ENCODE assay signal across 22 cellular contexts in genomic region chr4:183773790-183774189, GRCh38.
A peak's percentile ranks its signal among the peaks of the same experiment; 100 is the strongest.
DNase-seq lines count a peak whose midpoint lies in the region; ATAC-seq and TF ChIP-seq lines count a peak whose summit lies in the region.
"Had no signal": no experiment of that assay in that cellular context is flagged by ENCODE, and none has a peak within 500 bp of the region (broad histone marks: within the 10 kb centered on the region; RNA-seq: fewer than 3 reads in every experiment).

No MANE protein-coding gene starts in this region.

- H3K9me3 Mint-ChIP-seq in H9 (peaks cover 16 to 17% of the 10 kb centered on the region in 2 experiments), WTC11 (peaks cover 16% of the 10 kb centered on the region), chondrocyte (ENCODE audit: low read depth) (peaks cover 5% of the 10 kb centered on the region), endothelial cell (ENCODE audit: unreplicated experiment) (no peaks in the 10 kb centered on the region)
- H3K9me3 Mint-ChIP-seq: CD8-positive, alpha-beta T cell had no signal

- no peak overlapping the region for H3K14ac ChIP-seq in H9 (ENCODE audit: insufficient read depth, low read length)

- peak overlapping the region; percentile 93 to 96 (median 94) for H3K27ac Mint-ChIP-seq in H9
- peak overlapping the region; percentile 95 for H3K27ac Mint-ChIP-seq in WTC11
- H3K27ac Mint-ChIP-seq in chondrocyte (ENCODE audit: unreplicated experiment) = no peak overlapping the region
- H3K27ac Mint-ChIP-seq in endothelial cell (ENCODE audit: unreplicated experiment) = no peak overlapping the region
- H3K27ac Mint-ChIP-seq: B cell; CD8-positive, alpha-beta T cell; IgD-negative memory B cell had no signal

- no CpG with 5 or more reads among the region's 5 CpGs for WGBS in H9 (ENCODE audit: extremely low coverage, insufficient read length, low lambda C conversion rate)
- 42% methylated on average over 5 of the region's 5 CpGs for WGBS in prostate gland

- H3K4me1 ChIP-seq in H9 (ENCODE audit: insufficient read depth, low read length) (peaks cover 4% of the 10 kb centered on the region; the same call in 1 of the 2 replicates), iPS-18a (ENCODE audit: control insufficient read depth, low read depth, low read length) (peaks cover 17% of the 10 kb centered on the region), prostate gland (replicated peaks) (no peaks in the 10 kb centered on the region)

- H3K4me3 Mint-ChIP-seq in H9 = peak overlapping the region in 1 of 2 experiments; percentile 32; a peak in 1 of 5 replicates
- no peak overlapping the region; the same call in 1 of the 2 replicates for H3K4me3 Mint-ChIP-seq in WTC11
- no peak overlapping the region for H3K4me3 Mint-ChIP-seq in chondrocyte (ENCODE audit: unreplicated experiment)
- no peak overlapping the region for H3K4me3 Mint-ChIP-seq in endothelial cell (ENCODE audit: unreplicated experiment)
- H3K4me3 Mint-ChIP-seq: B cell; CD8-positive, alpha-beta T cell; IgD-negative memory B cell had no signal

- CTCF ChIA-PET in WTC11 (lab: Charles Lee) = no interaction called here

- no peaks in the 10 kb centered on the region for H3K79me1 ChIP-seq in H9 (ENCODE audit: insufficient read depth, low read depth, low read length, poor library complexity, severe bottlenecking)

- peak; percentile 25 for DNase-seq in ELF-1 (ENCODE audit: low read depth, low spot score)
- no peak for DNase-seq in H9
- no peak for DNase-seq in WTC11 (ENCODE audit: low spot score)
- DNase-seq in prostate gland (ENCODE audit: low spot score) = no peak
- DNase-seq in chondrocyte (ENCODE audit: low spot score) = no peak
- DNase-seq in endothelial cell (ENCODE audit: low spot score) = no peak
- DNase-seq: 8988T; Calu3; CD8-positive, alpha-beta T cell; DMS79 treated with DMSO at 0.1 percent for 48 hours; GOT3; Karpas-422; KBM-7 had no signal

- H4K8ac ChIP-seq in H9 (replicated peaks; ENCODE audit: insufficient read length, low read depth, low read length) = no peak overlapping the region

- peak; percentile 86 for ATAC-seq in WTC11
- ATAC-seq in HG03025 (IDR thresholded peaks at IDR 0.05; ENCODE audit: low FRiP score, unreplicated experiment) = no peak
- ATAC-seq: CD8-positive, alpha-beta T cell; GM12878; HCT116; HepG2 had no signal

- no peak overlapping the region for H2AK5ac ChIP-seq in H9 (ENCODE audit: insufficient read length, low read length)

- H3K27me3 Mint-ChIP-seq in H9 (ENCODE audit: low read depth) (no peaks in the 10 kb centered on the region), WTC11 (ENCODE audit: low read depth) (no peaks in the 10 kb centered on the region; the same call in none of the 2 replicates), chondrocyte (ENCODE audit: low read depth) (peaks cover 13% of the 10 kb centered on the region), endothelial cell (ENCODE audit: unreplicated experiment) (peaks cover 4% of the 10 kb centered on the region)
- H3K27me3 Mint-ChIP-seq: IgD-negative memory B cell had no signal

- H2BK12ac ChIP-seq in H9 (ENCODE audit: insufficient read length, low read depth, low read length) = no peak overlapping the region

- H3K9me3 ChIP-seq in H9 (ENCODE audit: control insufficient read depth, low read depth, low read length) (no peaks in the 10 kb centered on the region), iPS-18a (ENCODE audit: control insufficient read depth, low read depth, low read length) (no peaks in the 10 kb centered on the region), prostate gland (no peaks in the 10 kb centered on the region)

- no peak overlapping the region for H3T11ph ChIP-seq in H9 (ENCODE audit: low read length)

- peak overlapping the region; percentile 35 for H3K27ac ChIP-seq in H9 (ENCODE audit: insufficient read length, low read depth, low read length)
- peak overlapping the region; percentile 25 for H3K27ac ChIP-seq in iPS-18a (ENCODE audit: low read length)
- no peak overlapping the region for H3K27ac ChIP-seq in prostate gland
- H3K27ac ChIP-seq: BLaER1 treated with 17β-estradiol and CSF1 and Interleukin-3, amounts not matched to agents 10 nM and 100 nM; HL-60 had no signal

- H3K27me3 ChIP-seq in H9 (ENCODE audit: insufficient read depth, low read length) = no peaks in the 10 kb centered on the region
- H3K27me3 ChIP-seq in iPS-18a (ENCODE audit: control insufficient read depth, insufficient read depth, low read length) = no peaks in the 10 kb centered on the region
- no peaks in the 10 kb centered on the region for H3K27me3 ChIP-seq in prostate gland (replicated peaks; ENCODE audit: insufficient read depth)
- H3K27me3 ChIP-seq: BLaER1 treated with 17β-estradiol and CSF1 and Interleukin-3, amounts not matched to agents 10 nM and 100 nM had no signal

- no peaks in the 10 kb centered on the region for H3K36me3 ChIP-seq in iPS-18a (ENCODE audit: control insufficient read depth, low read depth, low read length)
- no peaks in the 10 kb centered on the region for H3K36me3 ChIP-seq in prostate gland
- H3K36me3 ChIP-seq: BLaER1 treated with 17β-estradiol and CSF1 and Interleukin-3, amounts not matched to agents 10 nM and 100 nM had no signal

- H3K4ac ChIP-seq in H9 (ENCODE audit: low read depth, low read length) = no peak overlapping the region

- H3K56ac ChIP-seq in H9 (ENCODE audit: insufficient read length, low read depth, low read length) = no peak overlapping the region

- no peak overlapping the region for H2BK20ac ChIP-seq in H9 (ENCODE audit: low read depth, low read length, poor library complexity, severe bottlenecking)

- no peak overlapping the region for H2BK15ac ChIP-seq in H9 (ENCODE audit: low read depth, low read length)

- no peak overlapping the region for H2AFZ ChIP-seq in H9 (ENCODE audit: low read length)

- no peak overlapping the region for H3K23ac ChIP-seq in H9 (ENCODE audit: insufficient read length, low read depth, low read length)

- H3K4me3 ChIP-seq in iPS-18a (ENCODE audit: low read length) (peak overlapping the region; percentile 5), prostate gland (no peak overlapping the region)
- H3K4me3 ChIP-seq: BLaER1 treated with 17β-estradiol and CSF1 and Interleukin-3, amounts not matched to agents 10 nM and 100 nM; GM12878 had no signal

- TF ChIP-seq CTCF in H9 (conservative IDR thresholded peaks at IDR 0.05) = no peak
- no peak for TF ChIP-seq CTCF in WTC11 (IDR thresholded peaks at IDR 0.05)
- TF ChIP-seq CTCF in prostate gland (IDR thresholded peaks at IDR 0.05) = no peak
- TF ChIP-seq CTCF in chondrocyte (IDR thresholded peaks at IDR 0.05) = no peak
- no peak for TF ChIP-seq CTCF in endothelial cell (IDR thresholded peaks at IDR 0.05; ENCODE audit: unreplicated experiment)

- H4K20me1 ChIP-seq in H9 (ENCODE audit: control insufficient read depth, insufficient read depth, insufficient read length) = no peaks in the 10 kb centered on the region
- H4K20me1 ChIP-seq: BLaER1 treated with 17β-estradiol and CSF1 and Interleukin-3, amounts not matched to agents 10 nM and 100 nM had no signal

- H2BK5ac ChIP-seq in H9 (ENCODE audit: insufficient read length, low read length) = no peak overlapping the region

- no peak for TF ChIP-seq POLR2A in prostate gland (IDR thresholded peaks at IDR 0.05)

- no peaks in the 10 kb centered on the region for H3K79me2 ChIP-seq in H9 (ENCODE audit: insufficient read depth, low read length)

- no peak overlapping the region for H3K18ac ChIP-seq in H9 (ENCODE audit: insufficient read length, low read depth, low read length)

- no peak overlapping the region for H4K5ac ChIP-seq in H9 (ENCODE audit: insufficient read length, low read depth, low read length)

- no peak overlapping the region for H2BK120ac ChIP-seq in H9 (ENCODE audit: low read depth, low read length, poor library complexity, severe bottlenecking)

- H4K91ac ChIP-seq in H9 (ENCODE audit: insufficient read length, low read depth, low read length) = no peak overlapping the region

- peaks cover 0 to 17% (median 5%) of the 10 kb centered on the region in 3 experiments for H3K36me3 Mint-ChIP-seq in H9 (ENCODE audit: insufficient read depth in 1 of 3, low read depth in 3 of 3)
- H3K36me3 Mint-ChIP-seq in WTC11 = peaks cover 17% of the 10 kb centered on the region
- H3K36me3 Mint-ChIP-seq in chondrocyte (ENCODE audit: low read depth) = no peaks in the 10 kb centered on the region
- no peaks in the 10 kb centered on the region for H3K36me3 Mint-ChIP-seq in endothelial cell (ENCODE audit: low read depth, unreplicated experiment)
- H3K36me3 Mint-ChIP-seq: CD8-positive, alpha-beta T cell; IgD-negative memory B cell had no signal

- no peak overlapping the region for H3K9ac ChIP-seq in H9 (ENCODE audit: extremely low read depth, insufficient read length, low read length)
- H3K9ac ChIP-seq in iPS-18a (ENCODE audit: low read length) = peak overlapping the region; percentile 22
- H3K9ac ChIP-seq: BLaER1 treated with 17β-estradiol and CSF1 and Interleukin-3, amounts not matched to agents 10 nM and 100 nM had no signal

- intact Hi-C loops in prostate gland (cut with DNase I) = no loop called here

- POLR2A ChIA-PET in WTC11 (lab: Charles Lee) = no interaction called here

- no peaks in the 10 kb centered on the region for H3K23me2 ChIP-seq in H9 (ENCODE audit: insufficient read length, low read depth, low read length, poor library complexity, severe bottlenecking)

- H3K4me1 Mint-ChIP-seq in H9 (peaks cover 27 to 38% of the 10 kb centered on the region in 2 experiments), WTC11 (peaks cover 30% of the 10 kb centered on the region), chondrocyte (ENCODE audit: low read depth) (no peaks in the 10 kb centered on the region), endothelial cell (ENCODE audit: unreplicated experiment) (peaks cover 8% of the 10 kb centered on the region)
- H3K4me1 Mint-ChIP-seq: B cell had no signal

- H3K4me2 ChIP-seq in H9 (ENCODE audit: insufficient read depth, insufficient read length, low read length) = no peak overlapping the region
- H3K4me2 ChIP-seq: BLaER1 treated with 17β-estradiol and CSF1 and Interleukin-3, amounts not matched to agents 10 nM and 100 nM had no signal

TF ChIP-seq in WTC11, 78 proteins besides CTCF, POLR2A, EP300 and RAD21 (continues in another document):
- TF ChIP-seq FOXP1 (CRISPR knock-in tag; IDR thresholded peaks at IDR 0.05; ENCODE audit: borderline replicate concordance) = no peak
- TF ChIP-seq ATF6 (CRISPR knock-in tag; IDR thresholded peaks at IDR 0.05) = no peak
- TF ChIP-seq ATF1 (CRISPR knock-in tag; IDR thresholded peaks at IDR 0.05) = no peak

Comparison
In these comparisons a context has a peak if more than half of its experiments do, and no peak if none do; other contexts are left out.
1. H3K27ac ChIP-seq: peak in H9 (single experiment) and iPS-18a (single experiment); none in prostate gland (0 of 2).
2. H3K27ac Mint-ChIP-seq: peak in H9 (3 of 3) and WTC11 (single experiment); none in chondrocyte (single experiment) and endothelial cell (single experiment).